ENCODE assay signal across 34 cellular contexts in genomic region chr11:58546841-58547240, GRCh38. TPM values are rescaled to one million over a fixed set of nuclear protein-coding genes. Genes with fewer than 3 reads are reported as not detected.
"Had no signal": no experiment of that assay in that cellular context is flagged by ENCODE, and none has a peak within 500 bp of the region (broad histone marks: within the 10 kb centered on the region; RNA-seq: fewer than 3 reads in every experiment).

No MANE protein-coding gene starts in this region.

- H3K4me3 ChIP-seq: esophagus squamous epithelium, heart right ventricle, ovary, skin epidermis, thoracic aorta had no signal

- H3K4me1 ChIP-seq: esophagus squamous epithelium had no signal

- ATAC-seq: activated CD4-positive, CD25-positive, alpha-beta regulatory T cell treated with anti-CD3 and anti-CD28 coated beads, Interleukin-2, amount 50 U/mL, for 24 hours; heart right ventricle; sciatic nerve had no signal

- H3K36me3 ChIP-seq: ovary, WERI-Rb-1 had no signal

- H3K27ac ChIP-seq: epithelial cell of prostate, esophagus squamous epithelium, heart right ventricle, neutrophil, ovary, skin epidermis, thoracic aorta, WERI-Rb-1 had no signal

- H3K27me3 ChIP-seq: esophagus squamous epithelium, heart right ventricle, neutrophil, ovary had no signal

- DNase-seq: activated CD4-positive, alpha-beta T cell treated with anti-CD3 and anti-CD28 coated beads, Interleukin-2, amount 10 ng/mL, durations not matched to agents 7 days and 5 days; activated T-cell treated with anti-CD3 and anti-CD28 coated beads for 4 hours; anterior cingulate cortex; dermis blood vessel endothelial cell; effector CD4-positive, alpha-beta T cell; esophagus squamous epithelium; foreskin melanocyte; heart right ventricle; midbrain; ovary; retina; stimulated activated CD4-positive, alpha-beta T cell treated with anti-CD3 and anti-CD28 coated beads, Interleukin-12 subunit alpha, Interleukin-12 subunit beta, amount 100 ng/mL, for 4 hours; stimulated activated CD4-positive, alpha-beta T cell treated with anti-CD3 and anti-CD28 coated beads, Interleukin-4, amount 100 ng/mL, for 1 hour; T-helper 9 cell; trophoblast cell; WERI-Rb-1 had no signal

- H3K27me3 Mint-ChIP-seq: activated CD4-positive, alpha-beta T cell treated with anti-CD3 and anti-CD28 coated beads, Interleukin-2, amount 10 ng/mL, durations not matched to agents 7 days and 5 days; activated naive CD4-positive, alpha-beta T cell treated with anti-CD3 and anti-CD28 coated beads, Interleukin-2, amount 50 U/mL, for 24 hours; progenitor cell of endocrine pancreas; stimulated activated naive CD8-positive, alpha-beta T cell treated with anti-CD3 and anti-CD28 coated beads, Interleukin-15, Interleukin-2, amounts not matched to agents 100 ng/mL and 50 ng/mL, for 24 hours had no signal

- H3K9me3 ChIP-seq: esophagus squamous epithelium, neutrophil, ovary, thoracic aorta had no signal

- H3K9me3 Mint-ChIP-seq: activated CD4-positive, alpha-beta T cell treated with anti-CD3 and anti-CD28 coated beads, Interleukin-2, amount 10 ng/mL, durations not matched to agents 7 days and 5 days; activated naive CD4-positive, alpha-beta T cell treated with anti-CD3 and anti-CD28 coated beads, Interleukin-2, amount 50 U/mL, for 24 hours; activated T-helper 2 cell treated with anti-CD3 and anti-CD28 coated beads, Interferon-gamma antibody, Interleukin-2, Interleukin-4, amounts not matched to agents 10 μg/mL and 5 μg/mL and 100 μg/mL, durations not matched to agents 14 hours and 24 hours and 36 hours; nephron; stimulated activated naive CD8-positive, alpha-beta T cell treated with anti-CD3 and anti-CD28 coated beads, Interleukin-15, Interleukin-2, amounts not matched to agents 100 ng/mL and 50 ng/mL, for 24 hours; T-helper 1 cell treated with Interleukin-12 subunit alpha and Interleukin-12 subunit beta and Interleukin-4 antibody, amounts not matched to agents 30 μg/mL and 1 μg/mL, for 36 hours had no signal

- H3K4me1 Mint-ChIP-seq: nephron had no signal

- H3K4me3 Mint-ChIP-seq: activated CD4-positive, alpha-beta T cell treated with anti-CD3 and anti-CD28 coated beads, Interleukin-2, amount 10 ng/mL, durations not matched to agents 7 days and 5 days; activated naive CD4-positive, alpha-beta T cell treated with anti-CD3 and anti-CD28 coated beads, Interleukin-2, amount 50 U/mL, for 24 hours; nephron; stimulated activated naive CD8-positive, alpha-beta T cell treated with anti-CD3 and anti-CD28 coated beads, Interleukin-15, Interleukin-2, amounts not matched to agents 100 ng/mL and 50 ng/mL, for 24 hours; T-helper 1 cell treated with Interleukin-12 subunit alpha and Interleukin-12 subunit beta and Interleukin-4 antibody, amounts not matched to agents 30 μg/mL and 1 μg/mL, for 36 hours had no signal

- H3K27ac Mint-ChIP-seq: activated CD4-positive, alpha-beta T cell treated with anti-CD3 and anti-CD28 coated beads, Interleukin-2, amount 10 ng/mL, durations not matched to agents 7 days and 5 days; activated naive CD4-positive, alpha-beta T cell treated with anti-CD3 and anti-CD28 coated beads, Interleukin-2, amount 50 U/mL, for 24 hours; activated T-helper 2 cell treated with anti-CD3 and anti-CD28 coated beads, Interferon-gamma antibody, Interleukin-2, Interleukin-4, amounts not matched to agents 10 μg/mL and 5 μg/mL and 100 μg/mL, durations not matched to agents 14 hours and 24 hours and 36 hours; nephron; progenitor cell of endocrine pancreas; stimulated activated naive CD8-positive, alpha-beta T cell treated with anti-CD3 and anti-CD28 coated beads, Interleukin-15, Interleukin-2, amounts not matched to agents 100 ng/mL and 50 ng/mL, for 24 hours; T-helper 1 cell treated with Interleukin-12 subunit alpha and Interleukin-12 subunit beta and Interleukin-4 antibody, amounts not matched to agents 30 μg/mL and 1 μg/mL, for 36 hours had no signal

RNA-seq across cellular contexts. Expression of gene OR5B21, which starts 38.9 kb away (rescaled TPM):
- total RNA-seq: bronchial epithelial cell, dermis blood vessel endothelial cell, esophagus squamous epithelium, glomerular endothelial cell, heart right ventricle, kidney epithelial cell, lower leg skin, progenitor cell of endocrine pancreas, sciatic nerve, subcutaneous adipose tissue, thoracic aorta had no signal
- polyA plus RNA-seq: adipose tissue, heart right ventricle, ovary had no signal
